ENCODE assay signal across 1 cellular context in the genomic region with DNA sequence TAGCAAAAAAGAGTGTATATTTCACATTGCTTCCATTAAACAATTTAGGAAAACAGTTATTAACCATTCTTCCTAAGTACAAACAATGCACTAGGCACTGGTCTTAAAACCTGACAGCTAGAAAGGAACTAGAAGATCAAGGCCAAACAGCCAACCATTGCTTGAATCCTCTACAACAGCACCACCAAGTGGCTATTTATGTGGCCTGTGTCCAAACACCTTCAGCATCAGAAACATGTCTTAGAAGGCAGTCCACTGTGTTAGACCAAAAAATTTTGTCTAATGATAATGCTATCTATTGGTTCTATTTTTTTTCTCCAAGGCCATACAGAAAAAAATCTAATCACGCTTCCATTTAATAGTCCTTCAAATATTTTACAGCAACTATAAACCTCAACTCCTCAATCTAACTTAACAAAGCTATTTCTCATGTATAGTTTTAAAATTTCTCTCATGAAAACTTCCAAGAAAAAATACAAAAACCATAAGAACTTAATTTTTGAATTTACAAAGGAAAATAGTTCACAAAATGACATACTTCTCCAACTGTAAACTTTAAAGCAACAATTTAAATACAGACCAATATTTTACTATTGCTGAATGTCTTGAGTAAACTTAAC.
TF ChIP-seq lines count a peak whose summit lies in the region.

No MANE protein-coding gene starts in this region.

TF ChIP-seq in endothelial cell of umbilical vein, 7 proteins besides CTCF, POLR2A, EP300 and RAD21:
- TF ChIP-seq JUN (IDR thresholded peaks at IDR 0.05; ENCODE audit: borderline replicate concordance, insufficient read depth, insufficient read length, low read depth): no peak
- TF ChIP-seq GATA2 (IDR thresholded peaks at IDR 0.05; ENCODE audit: insufficient read depth, insufficient read length, low read depth, low read length): no peak
- TF ChIP-seq, protein P1, sequence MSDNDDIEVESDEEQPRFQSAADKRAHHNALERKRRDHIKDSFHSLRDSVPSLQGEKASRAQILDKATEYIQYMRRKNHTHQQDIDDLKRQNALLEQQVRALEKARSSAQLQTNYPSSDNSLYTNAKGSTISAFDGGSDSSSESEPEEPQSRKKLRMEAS (IDR thresholded peaks at IDR 0.05; ENCODE audit: insufficient read depth, insufficient read length): no peak
- TF ChIP-seq FOS (IDR thresholded peaks at IDR 0.05; ENCODE audit: borderline replicate concordance, insufficient read depth, low read length): no peak
- no peak for TF ChIP-seq EZH2 (IDR thresholded peaks at IDR 0.05; ENCODE audit: borderline replicate concordance, low read depth, low read length, severe bottlenecking)
- TF ChIP-seq MYC (IDR thresholded peaks at IDR 0.05; ENCODE audit: low read depth, low read length): no peak
- TF ChIP-seq POLR2AphosphoS5 (IDR thresholded peaks at IDR 0.05; ENCODE audit: insufficient read depth, low read depth, low read length): no peak
